Comparison of ENCODE assay signal across 1 cellular context in genomic region chr1:45803781-45804670, GRCh38.
A peak's percentile ranks its signal among the peaks of the same experiment; 100 is the strongest.
TF ChIP-seq lines count a peak whose summit lies in the region.

No MANE protein-coding gene starts in this region.

TF ChIP-seq in HEK293, 187 proteins besides CTCF, POLR2A, EP300 and RAD21 (continued from another document):
- TF ChIP-seq ZNF639 (tag by site-specific recombination; IDR thresholded peaks at IDR 0.05) = peak; percentile 38; the same call in 1 of the 2 replicates
- TF ChIP-seq ZNF335 (tag by site-specific recombination; conservative IDR thresholded peaks at IDR 0.05) = peak; percentile 79
- TF ChIP-seq ZXDB (tag by site-specific recombination; IDR thresholded peaks at IDR 0.05) = peak; percentile 39
- peak; percentile 18; the same call in 1 of the 2 replicates for TF ChIP-seq IKZF3 (tag by site-specific recombination; IDR thresholded peaks at IDR 0.05)
- peak; percentile 57 for TF ChIP-seq SP3 (tag by site-specific recombination; IDR thresholded peaks at IDR 0.05)
- TF ChIP-seq KLF16 (tag by site-specific recombination; IDR thresholded peaks at IDR 0.05) = peak; percentile 79; the same call in 1 of the 2 replicates
- TF ChIP-seq WT1 (tag by site-specific recombination; IDR thresholded peaks at IDR 0.05) = peak; percentile 72
- TF ChIP-seq ZNF692 (tag by site-specific recombination; IDR thresholded peaks at IDR 0.05) = peak; percentile 69
- TF ChIP-seq KLF7 (tag by site-specific recombination; IDR thresholded peaks at IDR 0.05; ENCODE audit: borderline replicate concordance) = 0 out of 2 replicates have a peak, but pooled peaks have one; percentile 67
- peak; percentile 82 for TF ChIP-seq EGR2 (tag by site-specific recombination; IDR thresholded peaks at IDR 0.05; ENCODE audit: low read depth)
- peak; percentile 12; the same call in 1 of the 2 replicates for TF ChIP-seq ZNF629 (tag by site-specific recombination; IDR thresholded peaks at IDR 0.05)
- TF ChIP-seq ZNF2 (tag by site-specific recombination; IDR thresholded peaks at IDR 0.05) = peak; percentile 59; the same call in 1 of the 2 replicates
- peak; percentile 75 for TF ChIP-seq GLIS2 (tag by site-specific recombination; IDR thresholded peaks at IDR 0.05)
- peak; percentile 77 for TF ChIP-seq KLF8 (tag by site-specific recombination; IDR thresholded peaks at IDR 0.05)
- peak; percentile 88 for TF ChIP-seq ZBTB20 (tag by site-specific recombination; IDR thresholded peaks at IDR 0.05)
- peak; percentile 77 for TF ChIP-seq INSM2 (tag by site-specific recombination; IDR thresholded peaks at IDR 0.05)
- TF ChIP-seq ZNF76 (tag by site-specific recombination; IDR thresholded peaks at IDR 0.05; ENCODE audit: borderline replicate concordance, low read depth) = 0 out of 2 replicates have a peak, but pooled peaks have one; percentile 11
- TF ChIP-seq ZNF398 (tag by site-specific recombination; IDR thresholded peaks at IDR 0.05) = peak; percentile 86
- peak; percentile 76 for TF ChIP-seq ZNF600 (tag by site-specific recombination; IDR thresholded peaks at IDR 0.05)
- peak; percentile 50 for TF ChIP-seq ZEB2 (tag by site-specific recombination; IDR thresholded peaks at IDR 0.05)
- TF ChIP-seq KLF17 (tag by site-specific recombination; IDR thresholded peaks at IDR 0.05) = peak; percentile 79
- peak; percentile 52 for TF ChIP-seq SP2 (tag by site-specific recombination; IDR thresholded peaks at IDR 0.05)
- peak; percentile 51 for TF ChIP-seq SP7 (tag by site-specific recombination; IDR thresholded peaks at IDR 0.05)
- peak; percentile 76 for TF ChIP-seq ZBTB8A (tag by site-specific recombination; IDR thresholded peaks at IDR 0.05)
- peak; percentile 55; the same call in 1 of the 2 replicates for TF ChIP-seq KLF1 (tag by site-specific recombination; IDR thresholded peaks at IDR 0.05)
- peak; percentile 55; the same call in 1 of the 2 replicates for TF ChIP-seq ZNF501 (tag by site-specific recombination; IDR thresholded peaks at IDR 0.05)
- 0 out of 2 replicates have a peak, but pooled peaks have one; percentile 11 for TF ChIP-seq PRDM4 (tag by site-specific recombination; IDR thresholded peaks at IDR 0.05)
- peak; percentile 80 for TF ChIP-seq PATZ1 (tag by site-specific recombination; IDR thresholded peaks at IDR 0.05)
- TF ChIP-seq ZFHX2 (tag by site-specific recombination; conservative IDR thresholded peaks at IDR 0.05) = peak; percentile 77
- peak; percentile 27; the same call in 1 of the 2 replicates for TF ChIP-seq KLF9 (tag by site-specific recombination; IDR thresholded peaks at IDR 0.05; ENCODE audit: low read depth)
- TF ChIP-seq ZNF324 (tag by site-specific recombination; IDR thresholded peaks at IDR 0.05) = 0 out of 2 replicates have a peak, but pooled peaks have one; percentile 34
- peak; percentile 67 for TF ChIP-seq BCL11B (tag by site-specific recombination; IDR thresholded peaks at IDR 0.05; ENCODE audit: low read depth)
- TF ChIP-seq GLIS1 (tag by site-specific recombination; IDR thresholded peaks at IDR 0.05) = 0 out of 2 replicates have a peak, but pooled peaks have one; percentile 5
